In genomic region chr1:21975296-21975695, GRCh38 we compare ENCODE assay signal across 14 cellular contexts. TPM values are rescaled to one million over a fixed set of nuclear protein-coding genes. Genes with fewer than 3 reads are reported as not detected.
DNase-seq lines count a peak whose midpoint lies in the region; FAIRE-seq and TF ChIP-seq lines count a peak whose summit lies in the region.
"Not testable (repeated sequence)": the region's sequence is repeated elsewhere in the genome, so short reads cannot be mapped to it uniquely, and the experiment has no call there.
"Had no signal": no experiment of that assay in that cellular context is flagged by ENCODE, and none has a peak within 500 bp of the region (broad histone marks: within the 10 kb centered on the region; RNA-seq: fewer than 3 reads in every experiment).

No MANE protein-coding gene starts in this region.

- TF ChIP-seq CTCF in VCaP (conservative IDR thresholded peaks at IDR 0.05); chondrocyte (IDR thresholded peaks at IDR 0.05); endothelial cell (IDR thresholded peaks at IDR 0.05; ENCODE audit: unreplicated experiment); kidney (IDR thresholded peaks at IDR 0.05; ENCODE audit: borderline replicate concordance, extremely low read depth, insufficient read depth); progenitor cell of endocrine pancreas (IDR thresholded peaks at IDR 0.05; ENCODE audit: unreplicated experiment); type B pancreatic cell (conservative IDR thresholded peaks at IDR 0.05): not testable (repeated sequence)

- peaks cover 11% of the 10 kb centered on the region for H3K4me1 Mint-ChIP-seq in chondrocyte (ENCODE audit: low read depth)
- H3K4me1 Mint-ChIP-seq in endothelial cell (ENCODE audit: unreplicated experiment): peaks cover 15% of the 10 kb centered on the region
- H3K4me1 Mint-ChIP-seq in progenitor cell of endocrine pancreas (ENCODE audit: low read depth): peaks cover 22% of the 10 kb centered on the region
- H3K4me1 Mint-ChIP-seq in type B pancreatic cell (ENCODE audit: unreplicated experiment): peaks cover 12% of the 10 kb centered on the region

- FAIRE-seq in kidney (lab: Jason Lieb, UNC): not testable (repeated sequence)

- H3K27ac ChIP-seq in VCaP: peak overlapping the region; percentile 61; the same call in 1 of the 2 replicates
- H3K27ac ChIP-seq in kidney (ENCODE audit: low read depth in 2 of 2, low read length in 2 of 2): not testable (repeated sequence)

- H3K27ac Mint-ChIP-seq in chondrocyte (ENCODE audit: unreplicated experiment): not testable (repeated sequence)
- H3K27ac Mint-ChIP-seq in endothelial cell (ENCODE audit: unreplicated experiment) (peak overlapping the region; percentile 61), progenitor cell of endocrine pancreas (peak overlapping the region; percentile 88), type B pancreatic cell (peak overlapping the region; percentile 26)

- H3K9me3 ChIP-seq in kidney (ENCODE audit: control insufficient read depth in 1 of 2, low read length in 2 of 2): not testable (repeated sequence)

- not testable (repeated sequence) for H3K4me1 ChIP-seq in kidney (ENCODE audit: control insufficient read depth in 1 of 2, insufficient read depth in 1 of 2, low read depth in 1 of 2, low read length in 2 of 2)

- peak; percentile 20 for DNase-seq in chondrocyte (ENCODE audit: low spot score)
- DNase-seq in endothelial cell (ENCODE audit: low spot score); progenitor cell of endocrine pancreas (ENCODE audit: low spot score, unreplicated experiment); type B pancreatic cell (ENCODE audit: extremely low spot score, unreplicated experiment): not testable (repeated sequence)
- DNase-seq in kidney: peak; percentile 10

- H3K4me3 Mint-ChIP-seq in chondrocyte (ENCODE audit: unreplicated experiment); endothelial cell (ENCODE audit: unreplicated experiment); progenitor cell of endocrine pancreas (ENCODE audit: low read depth); type B pancreatic cell: not testable (repeated sequence)

- not testable (repeated sequence) for H3K27me3 Mint-ChIP-seq in chondrocyte (ENCODE audit: low read depth); endothelial cell (ENCODE audit: unreplicated experiment); progenitor cell of endocrine pancreas; type B pancreatic cell

- H3K36me3 ChIP-seq in kidney (ENCODE audit: control insufficient read depth in 1 of 2, insufficient read depth in 2 of 2, low read length in 2 of 2): not testable (repeated sequence)

- H3K9ac ChIP-seq in kidney (ENCODE audit: low read length in 2 of 2): not testable (repeated sequence)

- H3K4me3 ChIP-seq in kidney (ENCODE audit: low read length in 2 of 2): not testable (repeated sequence)

- not testable (repeated sequence) for H3K9me3 Mint-ChIP-seq in chondrocyte (ENCODE audit: low read depth); endothelial cell (ENCODE audit: unreplicated experiment); progenitor cell of endocrine pancreas (ENCODE audit: low read depth); type B pancreatic cell

- not testable (repeated sequence) for H3K36me3 Mint-ChIP-seq in chondrocyte (ENCODE audit: low read depth); endothelial cell (ENCODE audit: low read depth, unreplicated experiment); progenitor cell of endocrine pancreas (ENCODE audit: insufficient read depth); type B pancreatic cell

- intact Hi-C loops in kidney (cut with DNase I): not testable (repeated sequence)

RNA-seq across cellular contexts. Expression of gene CELA3B, which starts 1.5 kb away (rescaled TPM):
- total RNA-seq in chondrocyte (not detected in 3 replicates), endothelial cell (ENCODE audit: unreplicated experiment) (not detected), kidney (not detected), progenitor cell of endocrine pancreas (0.58 TPM in 1 of 2 replicates, not detected in the other), type B pancreatic cell (ENCODE audit: low replicate concordance) (not detected in 2 replicates)
- polyA plus RNA-seq in kidney (ENCODE audit: insufficient read depth, low read depth, low replicate concordance): not detected
- total RNA-seq: CD4-positive, alpha-beta T cell; CD8-positive, alpha-beta memory T cell; Daoy; G401; GM23338; HFFc6 had no signal
- polyA plus RNA-seq: A549; CD14-positive monocyte; CD8-positive, alpha-beta memory T cell; GM23338 had no signal

RNA-seq across cellular contexts. Expression of gene CELA3A, which starts 26.2 kb away (rescaled TPM):
- total RNA-seq in chondrocyte (not detected in 3 replicates), endothelial cell (ENCODE audit: unreplicated experiment) (not detected), kidney (not detected), progenitor cell of endocrine pancreas (1.5 and 3.1 TPM in 2 replicates), type B pancreatic cell (ENCODE audit: low replicate concordance) (0.40 TPM in 1 of 2 replicates, not detected in the other)
- polyA plus RNA-seq in kidney (ENCODE audit: insufficient read depth, low read depth, low replicate concordance): not detected
- total RNA-seq: CD4-positive, alpha-beta T cell; CD8-positive, alpha-beta memory T cell; Daoy; G401; GM23338; HFFc6 had no signal
- polyA plus RNA-seq: A549; CD14-positive monocyte; CD8-positive, alpha-beta memory T cell; GM23338 had no signal

RNA-seq across cellular contexts. Expression of gene HSPG2, which starts 38.2 kb away (rescaled TPM):
- total RNA-seq in chondrocyte (348 to 488 TPM (median 481 TPM) in 3 replicates), endothelial cell (ENCODE audit: unreplicated experiment) (1,732 TPM), kidney (510 TPM), progenitor cell of endocrine pancreas (656 and 657 TPM in 2 replicates), type B pancreatic cell (ENCODE audit: low replicate concordance) (124 and 130 TPM in 2 replicates)
- polyA plus RNA-seq in kidney (ENCODE audit: insufficient read depth, low read depth, low replicate concordance): 60.4 TPM
- polyA plus RNA-seq: CD14-positive monocyte; CD8-positive, alpha-beta memory T cell had no signal
